13 cellular contexts compared by ENCODE assay signal in genomic region chrX:135657946-135658641, GRCh38. TPM values are rescaled to one million over a fixed set of nuclear protein-coding genes. Genes with fewer than 3 reads are reported as not detected.
DNase-seq lines count a peak whose midpoint lies in the region; ATAC-seq, FAIRE-seq and TF ChIP-seq lines count a peak whose summit lies in the region.
"Not testable (repeated sequence)": the region's sequence is repeated elsewhere in the genome, so short reads cannot be mapped to it uniquely, and the experiment has no call there.
"Had no signal": no experiment of that assay in that cellular context is flagged by ENCODE, and none has a peak within 500 bp of the region (broad histone marks: within the 10 kb centered on the region; RNA-seq: fewer than 3 reads in every experiment).

No MANE protein-coding gene starts in this region.

- not testable (repeated sequence) for H3K9me3 ChIP-seq in K562 (replicated peaks; ENCODE audit: control insufficient read depth, insufficient read depth, low read depth, low read length)

- in situ Hi-C loops in K562 (cut with MboI) = not testable (repeated sequence)

- H2AFZ ChIP-seq in K562 (ENCODE audit: low read depth, low read length) = not testable (repeated sequence)

- CTCF ChIA-PET in K562 (lab: Yijun Ruan, JAX; ENCODE audit: low intra/inter-chr PET ratio) = not testable (repeated sequence)

- POLR2A ChIA-PET in K562 (lab: Yijun Ruan, JAX) = interaction anchor here (0.6 kb wide), 1 partner anchor 958 kb away, joined by 3 read pairs; no protein-coding TSS in a partner anchor

- DNase-seq in GM12891 (ENCODE audit: insufficient read length, low spot score); K562 (ENCODE audit: extremely low read depth in 1 of 4, low spot score in 3 of 4): not testable (repeated sequence)

- H3K9ac ChIP-seq in K562 (ENCODE audit: insufficient read depth in 1 of 2, low read depth in 2 of 2, low read length in 2 of 2) = not testable (repeated sequence)

- 0% methylated on average over 3 of the region's 7 CpGs for WGBS in K562 (ENCODE audit: insufficient coverage, low coverage, missing lambda C conversion rate)

- not testable (repeated sequence) for TF ChIP-seq POLR2A in GM12891 (IDR thresholded peaks at IDR 0.05; ENCODE audit: low read depth, low read length); K562 (conservative IDR thresholded peaks at IDR 0.05)

- FAIRE-seq in GM12891 (lab: Jason Lieb, UNC) (peak; percentile 93), K562 (lab: Jason Lieb, UNC) (peak; percentile 40)

- intact Hi-C loops in K562 (cut with micrococcal nuclease) = not testable (repeated sequence)

- H4K20me1 ChIP-seq in K562 (replicated peaks; ENCODE audit: control insufficient read depth, insufficient read depth, low read length) = not testable (repeated sequence)

- not testable (repeated sequence) for TF ChIP-seq EP300 in K562 (IDR thresholded peaks at IDR 0.05; ENCODE audit: low read length)

- BruUV-seq in K562 (replicated peaks; lab: Mats Ljungman, UMichigan) = not testable (repeated sequence)

- H3K4me2 ChIP-seq in K562 (ENCODE audit: insufficient read depth, low read length) = not testable (repeated sequence)

- H3K4me1 ChIP-seq in K562 (replicated peaks in 1 of 2; ENCODE audit: control insufficient read depth in 2 of 2, insufficient read depth in 2 of 2, low read length in 2 of 2) = not testable (repeated sequence)

- ATAC-seq in GM18868 (IDR thresholded peaks at IDR 0.05; ENCODE audit: unreplicated experiment) (peak; percentile 87), GM19397 (IDR thresholded peaks at IDR 0.05; ENCODE audit: unreplicated experiment) (peak; percentile 57), GM21825 (IDR thresholded peaks at IDR 0.05; ENCODE audit: unreplicated experiment) (peak; percentile 61), HG02884 (IDR thresholded peaks at IDR 0.05; ENCODE audit: unreplicated experiment) (peak; percentile 60), HG03432 (IDR thresholded peaks at IDR 0.05; ENCODE audit: unreplicated experiment) (peak; percentile 74)
- not testable (repeated sequence) for ATAC-seq in K562

- not testable (repeated sequence) for H3K36me3 ChIP-seq in K562 (ENCODE audit: control insufficient read depth, insufficient read depth, low read length)

- H3K79me2 ChIP-seq in K562 (ENCODE audit: control insufficient read depth, insufficient read depth, low read length) = not testable (repeated sequence)

- H3K9me1 ChIP-seq in K562 (ENCODE audit: control insufficient read depth, insufficient read depth, low read length) = not testable (repeated sequence)

- not testable (repeated sequence) for TF ChIP-seq CTCF in K562 (IDR thresholded peaks at IDR 0.05 in 2 of 3, conservative IDR thresholded peaks at IDR 0.05 in 1 of 3; ENCODE audit: insufficient read depth in 2 of 3, low read depth in 1 of 3, low read length in 3 of 3)

- H3K27ac ChIP-seq in K562 (ENCODE audit: extremely low read depth, low read depth, low read length) = not testable (repeated sequence)

- TF ChIP-seq RAD21 in K562 (CRISPR knock-in tag; conservative IDR thresholded peaks at IDR 0.05 in 1 of 2, IDR thresholded peaks at IDR 0.05 in 1 of 2) = not testable (repeated sequence)

- not testable (repeated sequence) for H3K27me3 ChIP-seq in K562 (ENCODE audit: control insufficient read depth in 2 of 2, insufficient read depth in 2 of 2, low read length in 2 of 2)

- H3K4me3 ChIP-seq in K562 = not testable (repeated sequence)

RNA-seq across cellular contexts. Expression of gene CT45A1, which starts 55.3 kb away (rescaled TPM):
- polyA plus RNA-seq in GM12891 (2012; ENCODE audit: low read depth, missing spikeins) = not detected
- total RNA-seq in K562 (2011; cell fraction: chromatin; rRNA removed; ENCODE audit: low replicate concordance) = 2.2 and 6.9 TPM in 2 replicates
- 1.8 and 2.2 TPM in 2 replicates for total RNA-seq in K562 (2011; cell fraction: nucleolus; rRNA removed)
- total RNA-seq in K562 (2011; cell fraction: nucleoplasm; rRNA removed) = 1.2 and 2.1 TPM in 2 replicates
- total RNA-seq in K562 (2014; rRNA removed) = 2.5 TPM in 2 replicates
- 4.1 and 5.3 TPM in 2 replicates for total RNA-seq in K562 (2014; rRNA removed; fragmentation: Illumina TruSeq; extraction: Trizol)
- total RNA-seq in K562 (2015; rRNA removed; fragmentation: Illumina TruSeq; extraction: Trizol) = 4.4 and 5.7 TPM in 2 replicates
- 2.7 and 3.1 TPM in 2 replicates for total RNA-seq in K562 (2021)
- polyA plus RNA-seq in K562 (2011; rRNA removed) = 1.9 and 2.8 TPM in 2 replicates
- polyA plus RNA-seq in K562 (2011; cell fraction: cytosol; rRNA removed) = 0.13 and 0.24 TPM in 2 replicates
- 1.5 and 2.1 TPM in 2 replicates for polyA plus RNA-seq in K562 (2011; cell fraction: nucleus; rRNA removed)
- polyA plus RNA-seq in K562 (2012) = 0.46 and 0.94 TPM in 2 replicates
- 1.1 and 1.5 TPM in 2 replicates for polyA plus RNA-seq in K562 (2014; fragmentation: Illumina TruSeq; extraction: Trizol)
- 1 to 10 TPM; 1.2 to 1.3 TPM for polyA plus RNA-seq in K562 (2014; fragmentation: Nextera tagmentation; extraction: Ambion mirVana)
- 0.66 and 1.9 TPM in 2 replicates for polyA plus RNA-seq in K562 (2014; rRNA removed)
- polyA minus RNA-seq in K562 (2011; rRNA and poly(A)+ RNA removed) = 12.7 and 18.2 TPM in 2 replicates
- polyA minus RNA-seq in K562 (2011; cell fraction: cytosol; rRNA and poly(A)+ RNA removed) = 3.3 and 10.7 TPM in 2 replicates
- polyA minus RNA-seq in K562 (2011; cell fraction: nucleus; rRNA and poly(A)+ RNA removed) = 2.6 and 3.9 TPM in 2 replicates
- total RNA-seq: A673; H7; LHCN-M2; OCI-LY7; Peyer's patch; T-helper 2 cell treated with Interferon-gamma antibody and Interleukin-4, amounts not matched to agents 100 ng/mL and 5 ng/mL, for 36 hours had no signal
